In genomic region chr5:181184845-181185216, GRCh38 we compare ENCODE assay signal across 10 cellular contexts. TPM values are rescaled to one million over a fixed set of nuclear protein-coding genes. Genes with fewer than 3 reads are reported as not detected.
A peak's percentile ranks its signal among the peaks of the same experiment; 100 is the strongest.
DNase-seq lines count a peak whose midpoint lies in the region; ATAC-seq and TF ChIP-seq lines count a peak whose summit lies in the region.
"Had no signal": no experiment of that assay in that cellular context is flagged by ENCODE, and none has a peak within 500 bp of the region (broad histone marks: within the 10 kb centered on the region; RNA-seq: fewer than 3 reads in every experiment).

No MANE protein-coding gene starts in this region.

- CTCF ChIA-PET in activated CD4-positive, alpha-beta T cell treated with anti-CD3 and anti-CD28 coated beads, Interleukin-2, amount 10 ng/mL, durations not matched to agents 7 days and 5 days (lab: Charles Lee), result interaction anchor here (0.7 to 2.8 kb wide), 27 partner anchors 8 to 381 kb away, joined by 3 to 28 read pairs (median 5); partner anchors contain the start of genes RACK1, TRIM52 and TRIM7

- POLR2A ChIA-PET in activated CD4-positive, alpha-beta T cell treated with anti-CD3 and anti-CD28 coated beads, Interleukin-2, amount 10 ng/mL, durations not matched to agents 7 days and 5 days (lab: Charles Lee), result interaction anchor here (0.6 to 1.3 kb wide), 3 partner anchors 12 to 76 kb away, joined by 3 to 4 read pairs (median 4); partner anchors contain the start of gene TRIM52

- H3K4me1 ChIP-seq in endodermal cell (ENCODE audit: control insufficient read depth, insufficient read depth, low read length), result no peaks in the 10 kb centered on the region

- no peaks in the 10 kb centered on the region for H3K9me3 ChIP-seq in endodermal cell (ENCODE audit: control insufficient read depth, low read length)
- H3K9me3 ChIP-seq: pancreas had no signal

- no peak overlapping the region for H3K27ac ChIP-seq in endodermal cell (ENCODE audit: low read depth, low read length)

- H3K36me3 Mint-ChIP-seq in activated CD4-positive, alpha-beta T cell treated with anti-CD3 and anti-CD28 coated beads, Interleukin-2, amount 10 ng/mL, durations not matched to agents 7 days and 5 days (ENCODE audit: low read depth), result no peaks in the 10 kb centered on the region
- no peaks in the 10 kb centered on the region for H3K36me3 Mint-ChIP-seq in endodermal cell (ENCODE audit: low read depth)
- H3K36me3 Mint-ChIP-seq in stimulated activated effector memory CD8-positive, alpha-beta T cell treated with anti-CD3 and anti-CD28 coated beads, Interleukin-12 subunit alpha, Interleukin-12 subunit beta, amount 100 ng/mL, for 72 hours, result peaks cover 30% of the 10 kb centered on the region

- H3K36me3 ChIP-seq in endodermal cell (ENCODE audit: control insufficient read depth, insufficient read depth, low read length), result no peaks in the 10 kb centered on the region
- H3K36me3 ChIP-seq: pancreas had no signal

- H3K4me3 Mint-ChIP-seq in activated CD4-positive, alpha-beta T cell treated with anti-CD3 and anti-CD28 coated beads, Interleukin-2, amount 10 ng/mL, durations not matched to agents 7 days and 5 days, result peak overlapping the region; percentile 86
- H3K4me3 Mint-ChIP-seq in endodermal cell, result peak overlapping the region; percentile 70
- peak overlapping the region; percentile 92 for H3K4me3 Mint-ChIP-seq in stimulated activated effector memory CD8-positive, alpha-beta T cell treated with anti-CD3 and anti-CD28 coated beads, Interleukin-12 subunit alpha, Interleukin-12 subunit beta, amount 100 ng/mL, for 72 hours

- ATAC-seq in stimulated activated effector memory CD8-positive, alpha-beta T cell treated with anti-CD3 and anti-CD28 coated beads, Interleukin-12 subunit alpha, Interleukin-12 subunit beta, amount 100 ng/mL, for 72 hours, result no peak
- ATAC-seq in HG03521 (IDR thresholded peaks at IDR 0.05; ENCODE audit: unreplicated experiment), result no peak

- no peaks in the 10 kb centered on the region for H3K9me3 Mint-ChIP-seq in activated CD4-positive, alpha-beta T cell treated with anti-CD3 and anti-CD28 coated beads, Interleukin-2, amount 10 ng/mL, durations not matched to agents 7 days and 5 days
- peaks cover 8% of the 10 kb centered on the region for H3K9me3 Mint-ChIP-seq in endodermal cell
- H3K9me3 Mint-ChIP-seq in stimulated activated effector memory CD8-positive, alpha-beta T cell treated with anti-CD3 and anti-CD28 coated beads, Interleukin-12 subunit alpha, Interleukin-12 subunit beta, amount 100 ng/mL, for 72 hours, result no peaks in the 10 kb centered on the region

- TF ChIP-seq CTCF in endodermal cell (conservative IDR thresholded peaks at IDR 0.05), result no peak

- WGBS in endodermal cell (ENCODE audit: insufficient coverage in 1 of 2, insufficient read length in 1 of 2), 2 experiments, result 78 to 96% methylated on average over 12 to 16 of the region's 16 CpGs

- H3K27me3 Mint-ChIP-seq in activated CD4-positive, alpha-beta T cell treated with anti-CD3 and anti-CD28 coated beads, Interleukin-2, amount 10 ng/mL, durations not matched to agents 7 days and 5 days, result peaks cover 5% of the 10 kb centered on the region
- H3K27me3 Mint-ChIP-seq in endodermal cell (ENCODE audit: insufficient read depth), result peaks cover 24% of the 10 kb centered on the region

- H3K27me3 ChIP-seq in endodermal cell (ENCODE audit: control insufficient read depth, insufficient read depth, low read length, poor library complexity, severe bottlenecking), result peaks cover 9% of the 10 kb centered on the region
- H3K27me3 ChIP-seq: pancreas had no signal

- H3K4me3 ChIP-seq in endodermal cell (ENCODE audit: low read length), result peak overlapping the region; percentile 79

- no peak overlapping the region for H3K9ac ChIP-seq in endodermal cell (ENCODE audit: extremely low read depth, low read length, poor library complexity, severe bottlenecking)

- peaks cover 55% of the 10 kb centered on the region for H3K4me1 Mint-ChIP-seq in activated CD4-positive, alpha-beta T cell treated with anti-CD3 and anti-CD28 coated beads, Interleukin-2, amount 10 ng/mL, durations not matched to agents 7 days and 5 days
- H3K4me1 Mint-ChIP-seq in endodermal cell, result peaks cover 4% of the 10 kb centered on the region
- peaks cover 43% of the 10 kb centered on the region for H3K4me1 Mint-ChIP-seq in stimulated activated effector memory CD8-positive, alpha-beta T cell treated with anti-CD3 and anti-CD28 coated beads, Interleukin-12 subunit alpha, Interleukin-12 subunit beta, amount 100 ng/mL, for 72 hours

- no peak for DNase-seq in activated CD4-positive, alpha-beta T cell treated with anti-CD3 and anti-CD28 coated beads, Interleukin-2, amount 10 ng/mL, durations not matched to agents 7 days and 5 days
- DNase-seq in activated CD4-positive, alpha-beta T cell treated with anti-CD3 and anti-CD28 coated beads for 4 hours, result no peak
- DNase-seq in RPMI7951 (ENCODE audit: low read depth), result peak; percentile 26
- no peak for DNase-seq in endodermal cell
- no peak for DNase-seq in stimulated activated effector memory CD8-positive, alpha-beta T cell treated with anti-CD3 and anti-CD28 coated beads, Interleukin-12 subunit alpha, Interleukin-12 subunit beta, amount 100 ng/mL, for 72 hours (ENCODE audit: low spot score in 2 of 2)
- DNase-seq in iPS-NIHi11 (ENCODE audit: low spot score), result no peak
- DNase-seq in head of caudate nucleus, result no peak
- DNase-seq: NCI-H446 treated with DMSO at 0.1 percent for 48 hours had no signal

- intact Hi-C loops in head of caudate nucleus (cut with DNase I), result no loop called here

- peak overlapping the region; percentile 98 for H3K27ac Mint-ChIP-seq in activated CD4-positive, alpha-beta T cell treated with anti-CD3 and anti-CD28 coated beads, Interleukin-2, amount 10 ng/mL, durations not matched to agents 7 days and 5 days
- peak overlapping the region; percentile 95 for H3K27ac Mint-ChIP-seq in endodermal cell
- H3K27ac Mint-ChIP-seq in stimulated activated effector memory CD8-positive, alpha-beta T cell treated with anti-CD3 and anti-CD28 coated beads, Interleukin-12 subunit alpha, Interleukin-12 subunit beta, amount 100 ng/mL, for 72 hours, result peak overlapping the region; percentile 96

RNA-seq across cellular contexts. Expression of gene TRIM7, which starts 20.2 kb away (rescaled TPM):
- total RNA-seq in activated CD4-positive, alpha-beta T cell treated with anti-CD3 and anti-CD28 coated beads, Interleukin-2, amount 10 ng/mL, durations not matched to agents 7 days and 5 days, result under 1 TPM; 0.29 to 0.84 TPM
- 16.1 and 20.6 TPM in 2 replicates for total RNA-seq in RPMI7951 (2014; rRNA removed; shearing (Covaris generic))
- total RNA-seq in endodermal cell, result not detected
- 0.21 TPM for polyA plus RNA-seq in endodermal cell (2013, experiment 1 of 2)
- 0.29 TPM for polyA plus RNA-seq in endodermal cell (2013, experiment 2 of 2)

RNA-seq across cellular contexts. Expression of gene OR2V2, which starts 37.4 kb away (rescaled TPM):
- total RNA-seq in activated CD4-positive, alpha-beta T cell treated with anti-CD3 and anti-CD28 coated beads, Interleukin-2, amount 10 ng/mL, durations not matched to agents 7 days and 5 days, result not detected
- total RNA-seq in RPMI7951 (2014; rRNA removed; shearing (Covaris generic)), result not detected in 2 replicates
- not detected for total RNA-seq in endodermal cell
- not detected for polyA plus RNA-seq in endodermal cell (2013, experiment 1 of 2)
- polyA plus RNA-seq in endodermal cell (2013, experiment 2 of 2), result not detected
- total RNA-seq: pancreas had no signal
- polyA plus RNA-seq: pancreas had no signal

RNA-seq across cellular contexts. Expression of gene TRIM41, which starts 38.2 kb away (rescaled TPM):
- 10 to 100 TPM; 34.7 to 36.9 TPM for total RNA-seq in activated CD4-positive, alpha-beta T cell treated with anti-CD3 and anti-CD28 coated beads, Interleukin-2, amount 10 ng/mL, durations not matched to agents 7 days and 5 days
- total RNA-seq in RPMI7951 (2014; rRNA removed; shearing (Covaris generic)), result 4.9 and 5.9 TPM in 2 replicates
- 10 to 100 TPM; 37.5 to 41.7 TPM for total RNA-seq in endodermal cell
- polyA plus RNA-seq in endodermal cell (2013, experiment 1 of 2), result 29.1 TPM
- 23.7 TPM for polyA plus RNA-seq in endodermal cell (2013, experiment 2 of 2)

RNA-seq across cellular contexts. Expression of gene OR2V1, which starts 53.9 kb away (rescaled TPM):
- total RNA-seq in activated CD4-positive, alpha-beta T cell treated with anti-CD3 and anti-CD28 coated beads, Interleukin-2, amount 10 ng/mL, durations not matched to agents 7 days and 5 days, result not detected
- not detected in 2 replicates for total RNA-seq in RPMI7951 (2014; rRNA removed; shearing (Covaris generic))
- total RNA-seq in endodermal cell, result not detected
- polyA plus RNA-seq in endodermal cell (2013, experiment 1 of 2), result not detected
- polyA plus RNA-seq in endodermal cell (2013, experiment 2 of 2), result not detected
- total RNA-seq: pancreas had no signal
- polyA plus RNA-seq: pancreas had no signal

RNA-seq across cellular contexts. Expression of gene RACK1, which starts 58.9 kb away (rescaled TPM):
- total RNA-seq in activated CD4-positive, alpha-beta T cell treated with anti-CD3 and anti-CD28 coated beads, Interleukin-2, amount 10 ng/mL, durations not matched to agents 7 days and 5 days, result 1,000 to 10,000 TPM; 1,823 to 2,207 TPM
- total RNA-seq in RPMI7951 (2014; rRNA removed; shearing (Covaris generic)), result 1,915 and 2,129 TPM in 2 replicates
- total RNA-seq in endodermal cell, result 1,000 to 10,000 TPM; 1,942 to 1,975 TPM
- polyA plus RNA-seq in endodermal cell (2013, experiment 1 of 2), result 2,359 TPM
- polyA plus RNA-seq in endodermal cell (2013, experiment 2 of 2), result 2,067 TPM
